In the genomic region with DNA sequence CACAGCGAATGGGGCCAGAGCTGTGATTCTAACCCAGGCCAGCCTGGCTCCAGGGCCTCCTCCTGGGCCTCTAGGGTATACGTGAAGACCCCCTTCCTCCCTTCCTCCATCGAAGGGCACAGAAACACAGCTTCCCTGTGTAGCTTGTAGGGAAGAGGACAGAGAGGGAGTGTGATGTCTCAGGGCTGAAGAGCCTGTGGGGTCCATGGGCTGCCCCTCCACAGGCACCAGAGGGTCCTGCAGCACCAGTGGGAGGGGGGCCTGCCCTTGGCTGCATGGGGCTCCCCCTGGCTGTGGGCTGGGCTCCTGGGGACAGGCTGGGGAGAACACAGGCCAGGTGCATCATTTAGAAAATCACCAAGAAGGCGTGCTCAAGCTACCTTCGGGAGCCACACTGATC, we compare ENCODE assay signal across 21 cellular contexts.
DNase-seq lines count a peak whose midpoint lies in the region; TF ChIP-seq lines count a peak whose summit lies in the region.
"Had no signal": no experiment of that assay in that cellular context is flagged by ENCODE, and none has a peak within 500 bp of the region (broad histone marks: within the 10 kb centered on the region; RNA-seq: fewer than 3 reads in every experiment).

No MANE protein-coding gene starts in this region.

- no peak overlapping the region for H2AFZ ChIP-seq in neural progenitor cell (replicated peaks)

- peaks cover 30% of the 10 kb centered on the region for H3K4me1 Mint-ChIP-seq in neural progenitor cell
- H3K4me1 Mint-ChIP-seq: activated CD4-positive, alpha-beta memory T cell treated with anti-CD3 and anti-CD28 coated beads, Interleukin-2, amount 10 ng/mL, durations not matched to agents 7 days and 5 days had no signal

- no peaks in the 10 kb centered on the region for H3K79me2 ChIP-seq in neural progenitor cell (ENCODE audit: low read depth)

- DNase-seq in neural progenitor cell (ENCODE audit: low spot score) = no peak
- no peak for DNase-seq in NCI-H146 treated with DMSO at 0.1 percent for 48 hours (lab: John Stamatoyannopoulos, UW; ENCODE audit: unreplicated experiment)
- DNase-seq in NOMO-1 treated with DMSO at 0.1 percent for 48 hours (lab: John Stamatoyannopoulos, UW; ENCODE audit: unreplicated experiment) = no peak
- DNase-seq: activated CD4-positive, alpha-beta memory T cell treated with anti-CD3 and anti-CD28 coated beads, Interleukin-2, amount 10 ng/mL, durations not matched to agents 7 days and 5 days; activated CD4-positive, CD25-positive, alpha-beta regulatory T cell treated with anti-CD3 and anti-CD28 coated beads, Interleukin-2, amount 50 U/mL, for 72 hours; activated CD8-positive, alpha-beta memory T cell treated with anti-CD3 and anti-CD28 coated beads, Interleukin-2, amount 50 U/mL, for 4 hours; activated naive CD4-positive, alpha-beta T cell treated with Interleukin-2 at 50 U/mL for 16 hours; DMS153; KG1; NCI-H524 treated with DMSO at 0.1 percent for 48 hours; Peyer's patch; stimulated activated CD4-positive, alpha-beta T cell treated with anti-CD3 and anti-CD28 coated beads, Interleukin-1b, Interleukin-23, amount 100 ng/mL, for 48 hours had no signal

- H3K4me3 Mint-ChIP-seq in neural progenitor cell = no peak overlapping the region
- H3K4me3 Mint-ChIP-seq: activated CD4-positive, alpha-beta memory T cell treated with anti-CD3 and anti-CD28 coated beads, Interleukin-2, amount 10 ng/mL, durations not matched to agents 7 days and 5 days; stimulated activated naive CD8-positive, alpha-beta T cell treated with anti-CD3 and anti-CD28 coated beads, Interleukin-15, Interleukin-2, amounts not matched to agents 100 ng/mL and 50 ng/mL, for 24 hours had no signal

- H3K27me3 Mint-ChIP-seq in neural progenitor cell (ENCODE audit: insufficient read depth, low read depth) = peaks cover 11% of the 10 kb centered on the region
- H3K27me3 Mint-ChIP-seq: activated CD4-positive, alpha-beta memory T cell treated with anti-CD3 and anti-CD28 coated beads, Interleukin-2, amount 10 ng/mL, durations not matched to agents 7 days and 5 days; stimulated activated naive CD8-positive, alpha-beta T cell treated with anti-CD3 and anti-CD28 coated beads, Interleukin-15, Interleukin-2, amounts not matched to agents 100 ng/mL and 50 ng/mL, for 24 hours had no signal

- H3K9me3 Mint-ChIP-seq in neural progenitor cell = no peaks in the 10 kb centered on the region
- H3K9me3 Mint-ChIP-seq: activated CD4-positive, alpha-beta memory T cell treated with anti-CD3 and anti-CD28 coated beads, Interleukin-2, amount 10 ng/mL, durations not matched to agents 7 days and 5 days; stimulated activated naive CD8-positive, alpha-beta T cell treated with anti-CD3 and anti-CD28 coated beads, Interleukin-15, Interleukin-2, amounts not matched to agents 100 ng/mL and 50 ng/mL, for 24 hours had no signal

- H3F3A ChIP-seq in neural progenitor cell (ENCODE audit: low read depth) = peaks cover 11% of the 10 kb centered on the region

- H4K20me1 ChIP-seq in neural progenitor cell (ENCODE audit: low read depth) = no peaks in the 10 kb centered on the region
- H4K20me1 ChIP-seq: BLaER1 treated with 17β-estradiol and CSF1 and Interleukin-3, amounts not matched to agents 10 nM and 100 nM had no signal

- no peaks in the 10 kb centered on the region for H3K27me3 ChIP-seq in HUES48 (ENCODE audit: control insufficient read depth, insufficient read depth, low read length)
- no peaks in the 10 kb centered on the region for H3K27me3 ChIP-seq in layer of hippocampus (ENCODE audit: control insufficient read depth, insufficient read depth, low read length)
- no peaks in the 10 kb centered on the region for H3K27me3 ChIP-seq in skeletal muscle tissue (ENCODE audit: control insufficient read depth in 3 of 3, insufficient read depth in 3 of 3, low read length in 3 of 3)
- H3K27me3 ChIP-seq in neural progenitor cell = no peaks in the 10 kb centered on the region
- H3K27me3 ChIP-seq: BLaER1 treated with 17β-estradiol and CSF1 and Interleukin-3, amounts not matched to agents 10 nM and 100 nM; left lung; Peyer's patch; tibial nerve had no signal

- no peak overlapping the region for H3K4me2 ChIP-seq in neural progenitor cell
- H3K4me2 ChIP-seq: BLaER1 treated with 17β-estradiol and CSF1 and Interleukin-3, amounts not matched to agents 10 nM and 100 nM had no signal

- H3K9me3 ChIP-seq in HUES48 (ENCODE audit: control insufficient read depth, insufficient read depth, low read length) = no peaks in the 10 kb centered on the region
- H3K9me3 ChIP-seq in skeletal muscle tissue (ENCODE audit: control insufficient read depth in 3 of 3, low read length in 3 of 3) = no peaks in the 10 kb centered on the region
- no peaks in the 10 kb centered on the region for H3K9me3 ChIP-seq in neural progenitor cell (ENCODE audit: low read depth)
- H3K9me3 ChIP-seq: HAP-1, left lung, Peyer's patch, tibial nerve had no signal

- no peak overlapping the region for H3K4me3 ChIP-seq in HUES48 (ENCODE audit: low read depth, low read length)
- no peak overlapping the region for H3K4me3 ChIP-seq in skeletal muscle tissue (ENCODE audit: low read length in 3 of 3)
- H3K4me3 ChIP-seq in neural progenitor cell = no peak overlapping the region
- H3K4me3 ChIP-seq: BLaER1 treated with 17β-estradiol and CSF1 and Interleukin-3, amounts not matched to agents 10 nM and 100 nM; HAP-1; left lung; Peyer's patch; tibial nerve had no signal

- H3K9ac ChIP-seq in HUES48 (ENCODE audit: low read depth, low read length) (no peak overlapping the region), skeletal muscle tissue (ENCODE audit: low read depth in 1 of 3, low read length in 3 of 3) (peak overlapping the region in 1 of 3 donors; percentile 41), neural progenitor cell (no peak overlapping the region)
- H3K9ac ChIP-seq: BLaER1 treated with 17β-estradiol and CSF1 and Interleukin-3, amounts not matched to agents 10 nM and 100 nM had no signal

- no peak for TF ChIP-seq CTCF in neural progenitor cell (IDR thresholded peaks at IDR 0.05)

- peaks cover 9% of the 10 kb centered on the region for H3K36me3 Mint-ChIP-seq in neural progenitor cell

- no peak overlapping the region for H3K27ac Mint-ChIP-seq in neural progenitor cell
- H3K27ac Mint-ChIP-seq: activated CD4-positive, alpha-beta memory T cell treated with anti-CD3 and anti-CD28 coated beads, Interleukin-2, amount 10 ng/mL, durations not matched to agents 7 days and 5 days; stimulated activated naive CD8-positive, alpha-beta T cell treated with anti-CD3 and anti-CD28 coated beads, Interleukin-15, Interleukin-2, amounts not matched to agents 100 ng/mL and 50 ng/mL, for 24 hours had no signal

- H3K36me3 ChIP-seq in HUES48 (ENCODE audit: control insufficient read depth, insufficient read depth, low read length) (no peaks in the 10 kb centered on the region), skeletal muscle tissue (ENCODE audit: control insufficient read depth in 3 of 3, insufficient read depth in 3 of 3, low read length in 3 of 3) (peaks cover 0 to 13% (median 11%) of the 10 kb centered on the region in 3 donors), neural progenitor cell (no peaks in the 10 kb centered on the region)
- H3K36me3 ChIP-seq: HAP-1, Peyer's patch had no signal

- H3K4me1 ChIP-seq in HUES48 (ENCODE audit: control insufficient read depth, insufficient read depth, low read length) = peaks cover 31% of the 10 kb centered on the region
- peaks cover 43 to 67% (median 44%) of the 10 kb centered on the region in 3 donors for H3K4me1 ChIP-seq in skeletal muscle tissue (ENCODE audit: control insufficient read depth in 3 of 3, insufficient read depth in 3 of 3, low read length in 3 of 3)
- H3K4me1 ChIP-seq in neural progenitor cell = peaks cover 13% of the 10 kb centered on the region
- H3K4me1 ChIP-seq: HAP-1, Peyer's patch had no signal

- peak overlapping the region; percentile 31 for H3K27ac ChIP-seq in HUES48 (ENCODE audit: low read depth, low read length)
- peak overlapping the region; percentile 31 for H3K27ac ChIP-seq in angular gyrus (ENCODE audit: low read depth, low read length)
- H3K27ac ChIP-seq in layer of hippocampus (ENCODE audit: low read depth, low read length) = peak overlapping the region; percentile 3
- peak overlapping the region; percentile 1 for H3K27ac ChIP-seq in skeletal muscle tissue (ENCODE audit: low read depth, low read length)
- H3K27ac ChIP-seq in neural progenitor cell = no peak overlapping the region
- H3K27ac ChIP-seq: BLaER1 treated with 17β-estradiol and CSF1 and Interleukin-3, amounts not matched to agents 10 nM and 100 nM; Peyer's patch; tibial nerve had no signal
